25 cellular contexts compared by ENCODE assay signal in genomic region chr1:6666696-6667095, GRCh38.
"Had no signal": no experiment of that assay in that cellular context is flagged by ENCODE, and none has a peak within 500 bp of the region (broad histone marks: within the 10 kb centered on the region; RNA-seq: fewer than 3 reads in every experiment).

No MANE protein-coding gene starts in this region.

- H3K4me1 ChIP-seq: SJCRH30 had no signal

- H3K27ac Mint-ChIP-seq: activated CD4-positive, alpha-beta memory T cell treated with anti-CD3 and anti-CD28 coated beads for 36 hours; activated CD4-positive, alpha-beta T cell treated with anti-CD3 and anti-CD28 coated beads, Interleukin-2, amount 10 ng/mL, durations not matched to agents 7 days and 5 days; activated naive CD4-positive, alpha-beta T cell treated with anti-CD3 and anti-CD28 coated beads for 36 hours; activated naive CD8-positive, alpha-beta T cell; activated T-helper 17 cell treated with anti-CD3 and anti-CD28 coated beads, Interleukin-2, amount 50 U/mL, for 72 hours had no signal

- H3K27me3 ChIP-seq: SJCRH30 had no signal

- H3K4me3 Mint-ChIP-seq: activated CD4-positive, alpha-beta memory T cell treated with anti-CD3 and anti-CD28 coated beads for 36 hours; activated CD4-positive, alpha-beta T cell treated with anti-CD3 and anti-CD28 coated beads, Interleukin-2, amount 10 ng/mL, durations not matched to agents 7 days and 5 days; activated naive CD4-positive, alpha-beta T cell treated with anti-CD3 and anti-CD28 coated beads for 36 hours; activated naive CD8-positive, alpha-beta T cell; activated T-cell treated with anti-CD3 and anti-CD28 coated beads, Interleukin-2, amount 50 U/mL, for 4 hours; activated T-helper 17 cell treated with anti-CD3 and anti-CD28 coated beads, Interleukin-2, amount 50 U/mL, for 72 hours had no signal

- H3K4me1 Mint-ChIP-seq: activated CD4-positive, alpha-beta T cell treated with anti-CD3 and anti-CD28 coated beads, Interleukin-2, amount 10 ng/mL, durations not matched to agents 7 days and 5 days; activated T-helper 17 cell treated with anti-CD3 and anti-CD28 coated beads, Interleukin-2, amount 50 U/mL, for 72 hours had no signal

- H3K4me3 ChIP-seq: SJCRH30 had no signal

- ATAC-seq: activated T-cell treated with anti-CD3 and anti-CD28 coated beads, Interleukin-2, amount 50 U/mL, for 4 hours; activated T-helper 17 cell treated with anti-CD3 and anti-CD28 coated beads, Interleukin-2, amount 50 U/mL, for 72 hours had no signal

- H3K9me3 ChIP-seq: SJCRH30, SK-N-SH had no signal

- H3K27me3 Mint-ChIP-seq: activated CD4-positive, alpha-beta memory T cell treated with anti-CD3 and anti-CD28 coated beads for 36 hours; activated CD4-positive, alpha-beta T cell treated with anti-CD3 and anti-CD28 coated beads, Interleukin-2, amount 10 ng/mL, durations not matched to agents 7 days and 5 days; activated naive CD8-positive, alpha-beta T cell; activated T-helper 17 cell treated with anti-CD3 and anti-CD28 coated beads, Interleukin-2, amount 50 U/mL, for 72 hours had no signal

- DNase-seq: activated CD4-positive, alpha-beta memory T cell treated with anti-CD3 and anti-CD28 coated beads for 36 hours; activated CD4-positive, alpha-beta T cell treated with anti-CD3 and anti-CD28 coated beads, Interleukin-2, amount 10 ng/mL, durations not matched to agents 7 days and 5 days; activated CD4-positive, CD25-positive, alpha-beta regulatory T cell; activated CD8-positive, alpha-beta memory T cell treated with anti-CD3 and anti-CD28 coated beads for 24 hours; activated gamma-delta T cell; activated naive CD4-positive, alpha-beta T cell treated with anti-CD3 and anti-CD28 coated beads for 36 hours; activated T-cell treated with anti-CD3 and anti-CD28 coated beads, Interleukin-2, amount 50 U/mL, for 4 hours; caudate nucleus; KG1; NCI-H1092 treated with DMSO at 0.1 percent for 48 hours; NCI-H1417 treated with DMSO at 0.1 percent for 48 hours; NCI-H1694; NCI-H2029; NCI-H2107; NCI-H2171 treated with DMSO at 0.1 percent for 48 hours; NCI-H345; NCI-H510A; NCI-H526 treated with DMSO at 0.1 percent for 48 hours; NCI-H82; SJCRH30; SK-N-SH; T-helper 1 cell had no signal

- H3K27ac ChIP-seq: SJCRH30, VCaP had no signal

- H3K9me3 Mint-ChIP-seq: activated CD4-positive, alpha-beta memory T cell treated with anti-CD3 and anti-CD28 coated beads for 36 hours; activated CD4-positive, alpha-beta T cell treated with anti-CD3 and anti-CD28 coated beads, Interleukin-2, amount 10 ng/mL, durations not matched to agents 7 days and 5 days; activated naive CD4-positive, alpha-beta T cell treated with anti-CD3 and anti-CD28 coated beads for 36 hours; activated T-cell treated with anti-CD3 and anti-CD28 coated beads, Interleukin-2, amount 50 U/mL, for 4 hours; activated T-helper 17 cell treated with anti-CD3 and anti-CD28 coated beads, Interleukin-2, amount 50 U/mL, for 72 hours had no signal
